1 cellular context compared by ENCODE assay signal in genomic region chr5:136192015-136192525, GRCh38.
A peak's percentile ranks its signal among the peaks of the same experiment; 100 is the strongest.
TF ChIP-seq lines count a peak whose summit lies in the region.

No MANE protein-coding gene starts in this region.

TF ChIP-seq in WTC11, 78 proteins besides CTCF, POLR2A, EP300 and RAD21 (continued from another document and continues in another):
- no peak for TF ChIP-seq ERG (CRISPR knock-in tag; IDR thresholded peaks at IDR 0.05)
- no peak for TF ChIP-seq NFE2L1 (CRISPR knock-in tag; IDR thresholded peaks at IDR 0.05)
- TF ChIP-seq, protein P1, sequence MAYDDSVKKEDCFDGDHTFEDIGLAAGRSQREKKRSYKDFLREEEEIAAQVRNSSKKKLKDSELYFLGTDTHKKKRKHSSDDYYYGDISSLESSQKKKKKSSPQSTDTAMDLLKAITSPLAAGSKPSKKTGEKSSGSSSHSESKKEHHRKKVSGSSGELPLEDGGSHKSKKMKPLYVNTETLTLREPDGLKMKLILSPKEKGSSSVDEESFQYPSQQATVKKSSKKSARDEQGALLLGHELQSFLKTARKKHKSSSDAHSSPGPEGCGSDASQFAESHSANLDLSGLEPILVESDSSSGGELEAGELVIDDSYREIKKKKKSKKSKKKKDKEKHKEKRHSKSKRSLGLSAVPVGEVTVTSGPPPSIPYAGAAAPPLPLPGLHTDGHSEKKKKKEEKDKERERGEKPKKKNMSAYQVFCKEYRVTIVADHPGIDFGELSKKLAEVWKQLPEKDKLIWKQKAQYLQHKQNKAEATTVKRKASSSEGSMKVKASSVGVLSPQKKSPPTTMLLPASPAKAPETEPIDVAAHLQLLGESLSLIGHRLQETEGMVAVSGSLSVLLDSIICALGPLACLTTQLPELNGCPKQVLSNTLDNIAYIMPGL (CRISPR knock-in tag; IDR thresholded peaks at IDR 0.05), result no peak
- TF ChIP-seq ATF3 (CRISPR knock-in tag; conservative IDR thresholded peaks at IDR 0.05), result no peak
- no peak for TF ChIP-seq USF1 (CRISPR knock-in tag; IDR thresholded peaks at IDR 0.05)
- no peak for TF ChIP-seq ATF2 (CRISPR knock-in tag; IDR thresholded peaks at IDR 0.05; ENCODE audit: borderline replicate concordance, low read depth)
- TF ChIP-seq ARID4B (CRISPR knock-in tag; IDR thresholded peaks at IDR 0.05; ENCODE audit: borderline replicate concordance), result no peak
- TF ChIP-seq SP1 (CRISPR knock-in tag; conservative IDR thresholded peaks at IDR 0.05), result peak; percentile 55; the same call in 1 of the 2 replicates
- TF ChIP-seq, protein P2, sequence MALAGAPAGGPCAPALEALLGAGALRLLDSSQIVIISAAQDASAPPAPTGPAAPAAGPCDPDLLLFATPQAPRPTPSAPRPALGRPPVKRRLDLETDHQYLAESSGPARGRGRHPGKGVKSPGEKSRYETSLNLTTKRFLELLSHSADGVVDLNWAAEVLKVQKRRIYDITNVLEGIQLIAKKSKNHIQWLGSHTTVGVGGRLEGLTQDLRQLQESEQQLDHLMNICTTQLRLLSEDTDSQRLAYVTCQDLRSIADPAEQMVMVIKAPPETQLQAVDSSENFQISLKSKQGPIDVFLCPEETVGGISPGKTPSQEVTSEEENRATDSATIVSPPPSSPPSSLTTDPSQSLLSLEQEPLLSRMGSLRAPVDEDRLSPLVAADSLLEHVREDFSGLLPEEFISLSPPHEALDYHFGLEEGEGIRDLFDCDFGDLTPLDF (CRISPR knock-in tag; IDR thresholded peaks at IDR 0.05), result no peak
- TF ChIP-seq NR1H2 (CRISPR knock-in tag; IDR thresholded peaks at IDR 0.05), result no peak
- TF ChIP-seq OVOL2 (CRISPR knock-in tag; IDR thresholded peaks at IDR 0.05; ENCODE audit: borderline replicate concordance), result no peak
- TF ChIP-seq, protein P3, sequence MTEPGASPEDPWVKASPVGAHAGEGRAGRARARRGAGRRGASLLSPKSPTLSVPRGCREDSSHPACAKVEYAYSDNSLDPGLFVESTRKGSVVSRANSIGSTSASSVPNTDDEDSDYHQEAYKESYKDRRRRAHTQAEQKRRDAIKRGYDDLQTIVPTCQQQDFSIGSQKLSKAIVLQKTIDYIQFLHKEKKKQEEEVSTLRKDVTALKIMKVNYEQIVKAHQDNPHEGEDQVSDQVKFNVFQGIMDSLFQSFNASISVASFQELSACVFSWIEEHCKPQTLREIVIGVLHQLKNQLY (CRISPR knock-in tag; IDR thresholded peaks at IDR 0.05), result no peak
- 0 out of 2 replicates have a peak, but pooled peaks have one; percentile 29 for TF ChIP-seq NR3C1 (CRISPR knock-in tag; conservative IDR thresholded peaks at IDR 0.05; ENCODE audit: low read depth)
- no peak; the same call in 1 of the 2 replicates for TF ChIP-seq TP53 (CRISPR knock-in tag; IDR thresholded peaks at IDR 0.05)
- TF ChIP-seq CDX4 (CRISPR knock-in tag; IDR thresholded peaks at IDR 0.05; ENCODE audit: borderline replicate concordance), result no peak
- TF ChIP-seq, protein P4, sequence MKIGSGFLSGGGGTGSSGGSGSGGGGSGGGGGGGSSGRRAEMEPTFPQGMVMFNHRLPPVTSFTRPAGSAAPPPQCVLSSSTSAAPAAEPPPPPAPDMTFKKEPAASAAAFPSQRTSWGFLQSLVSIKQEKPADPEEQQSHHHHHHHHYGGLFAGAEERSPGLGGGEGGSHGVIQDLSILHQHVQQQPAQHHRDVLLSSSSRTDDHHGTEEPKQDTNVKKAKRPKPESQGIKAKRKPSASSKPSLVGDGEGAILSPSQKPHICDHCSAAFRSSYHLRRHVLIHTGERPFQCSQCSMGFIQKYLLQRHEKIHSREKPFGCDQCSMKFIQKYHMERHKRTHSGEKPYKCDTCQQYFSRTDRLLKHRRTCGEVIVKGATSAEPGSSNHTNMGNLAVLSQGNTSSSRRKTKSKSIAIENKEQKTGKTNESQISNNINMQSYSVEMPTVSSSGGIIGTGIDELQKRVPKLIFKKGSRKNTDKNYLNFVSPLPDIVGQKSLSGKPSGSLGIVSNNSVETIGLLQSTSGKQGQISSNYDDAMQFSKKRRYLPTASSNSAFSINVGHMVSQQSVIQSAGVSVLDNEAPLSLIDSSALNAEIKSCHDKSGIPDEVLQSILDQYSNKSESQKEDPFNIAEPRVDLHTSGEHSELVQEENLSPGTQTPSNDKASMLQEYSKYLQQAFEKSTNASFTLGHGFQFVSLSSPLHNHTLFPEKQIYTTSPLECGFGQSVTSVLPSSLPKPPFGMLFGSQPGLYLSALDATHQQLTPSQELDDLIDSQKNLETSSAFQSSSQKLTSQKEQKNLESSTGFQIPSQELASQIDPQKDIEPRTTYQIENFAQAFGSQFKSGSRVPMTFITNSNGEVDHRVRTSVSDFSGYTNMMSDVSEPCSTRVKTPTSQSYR (CRISPR knock-in tag; IDR thresholded peaks at IDR 0.05), result no peak
- TF ChIP-seq FOXK1 (CRISPR knock-in tag; IDR thresholded peaks at IDR 0.05), result 0 out of 2 replicates have a peak, but pooled peaks have one; percentile 41
- TF ChIP-seq JAZF1 (CRISPR knock-in tag; IDR thresholded peaks at IDR 0.05), result no peak
- TF ChIP-seq ATF1 (CRISPR knock-in tag; IDR thresholded peaks at IDR 0.05), result no peak
- 0 out of 2 replicates have a peak, but pooled peaks have one; percentile 67 for TF ChIP-seq RELA (CRISPR knock-in tag; IDR thresholded peaks at IDR 0.05; ENCODE audit: borderline replicate concordance)
- TF ChIP-seq HMGA2 (CRISPR knock-in tag; IDR thresholded peaks at IDR 0.05), result no peak
- no peak for TF ChIP-seq ZNF396 (CRISPR knock-in tag; IDR thresholded peaks at IDR 0.05; ENCODE audit: borderline replicate concordance)
- TF ChIP-seq, protein P5, sequence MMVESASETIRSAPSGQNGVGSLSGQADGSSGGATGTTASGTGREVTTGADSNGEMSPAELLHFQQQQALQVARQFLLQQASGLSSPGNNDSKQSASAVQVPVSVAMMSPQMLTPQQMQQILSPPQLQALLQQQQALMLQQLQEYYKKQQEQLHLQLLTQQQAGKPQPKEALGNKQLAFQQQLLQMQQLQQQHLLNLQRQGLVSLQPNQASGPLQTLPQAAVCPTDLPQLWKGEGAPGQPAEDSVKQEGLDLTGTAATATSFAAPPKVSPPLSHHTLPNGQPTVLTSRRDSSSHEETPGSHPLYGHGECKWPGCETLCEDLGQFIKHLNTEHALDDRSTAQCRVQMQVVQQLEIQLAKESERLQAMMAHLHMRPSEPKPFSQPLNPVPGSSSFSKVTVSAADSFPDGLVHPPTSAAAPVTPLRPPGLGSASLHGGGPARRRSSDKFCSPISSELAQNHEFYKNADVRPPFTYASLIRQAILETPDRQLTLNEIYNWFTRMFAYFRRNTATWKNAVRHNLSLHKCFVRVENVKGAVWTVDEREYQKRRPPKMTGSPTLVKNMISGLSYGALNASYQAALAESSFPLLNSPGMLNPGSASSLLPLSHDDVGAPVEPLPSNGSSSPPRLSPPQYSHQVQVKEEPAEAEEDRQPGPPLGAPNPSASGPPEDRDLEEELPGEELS (CRISPR knock-in tag; IDR thresholded peaks at IDR 0.05), result 0 out of 2 replicates have a peak, but pooled peaks have one; percentile 52
- no peak for TF ChIP-seq ZNF532 (CRISPR knock-in tag; IDR thresholded peaks at IDR 0.05; ENCODE audit: borderline replicate concordance)
